In the genomic region with DNA sequence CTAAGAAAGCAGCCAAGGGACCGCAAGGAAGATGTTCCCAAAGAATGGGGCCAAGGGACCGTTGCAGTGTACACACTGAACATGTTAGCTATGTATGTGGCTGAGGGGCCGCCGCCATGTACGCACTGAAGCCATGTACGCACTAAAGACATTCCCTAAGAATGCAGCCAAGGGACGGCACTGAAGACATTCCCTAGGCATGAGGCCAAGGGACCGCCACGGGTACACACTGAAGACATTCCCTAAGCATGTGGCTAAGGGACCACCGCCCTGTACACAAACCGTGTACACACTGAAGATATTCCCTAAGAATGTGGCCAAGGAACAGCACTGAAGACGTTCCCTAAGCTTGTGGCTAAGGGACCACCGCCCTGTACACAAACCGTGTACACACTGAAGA, we compare ENCODE assay signal across 2 cellular contexts.
TF ChIP-seq lines count a peak whose summit lies in the region.

No MANE protein-coding gene starts in this region.

TF ChIP-seq in HepG2, 621 proteins besides CTCF, POLR2A, EP300 and RAD21:
- no peak for TF ChIP-seq RNF2 (conservative IDR thresholded peaks at IDR 0.05; ENCODE audit: low read depth)
- TF ChIP-seq, protein P1, sequence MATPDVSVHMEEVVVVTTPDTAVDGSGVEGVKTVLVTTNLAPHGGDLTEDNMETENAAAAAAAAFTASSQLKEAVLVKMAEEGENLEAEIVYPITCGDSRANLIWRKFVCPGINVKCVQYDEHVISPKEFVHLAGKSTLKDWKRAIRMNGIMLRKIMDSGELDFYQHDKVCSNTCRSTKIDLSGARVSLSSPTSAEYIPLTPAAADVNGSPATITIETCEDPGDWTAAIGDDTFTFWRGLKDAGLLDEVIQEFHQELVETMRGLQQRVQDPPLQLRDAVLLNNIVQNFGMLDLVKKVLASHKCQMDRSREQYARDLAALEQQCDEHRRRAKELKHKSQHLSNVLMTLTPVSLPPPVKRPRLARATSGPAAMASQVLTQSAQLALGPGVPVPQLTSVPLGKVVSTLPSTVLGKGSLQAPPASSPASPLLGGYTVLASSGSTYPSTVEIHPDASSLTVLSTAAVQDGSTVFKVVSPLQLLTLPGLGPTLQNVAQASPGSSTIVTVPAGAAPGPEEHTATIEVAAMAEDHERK (CRISPR knock-in tag; IDR thresholded peaks at IDR 0.05; ENCODE audit: low read depth): no peak
- no peak for TF ChIP-seq AGO1 (IDR thresholded peaks at IDR 0.05; ENCODE audit: low read depth, low read length, poor library complexity, severe bottlenecking)
- TF ChIP-seq, protein P2, sequence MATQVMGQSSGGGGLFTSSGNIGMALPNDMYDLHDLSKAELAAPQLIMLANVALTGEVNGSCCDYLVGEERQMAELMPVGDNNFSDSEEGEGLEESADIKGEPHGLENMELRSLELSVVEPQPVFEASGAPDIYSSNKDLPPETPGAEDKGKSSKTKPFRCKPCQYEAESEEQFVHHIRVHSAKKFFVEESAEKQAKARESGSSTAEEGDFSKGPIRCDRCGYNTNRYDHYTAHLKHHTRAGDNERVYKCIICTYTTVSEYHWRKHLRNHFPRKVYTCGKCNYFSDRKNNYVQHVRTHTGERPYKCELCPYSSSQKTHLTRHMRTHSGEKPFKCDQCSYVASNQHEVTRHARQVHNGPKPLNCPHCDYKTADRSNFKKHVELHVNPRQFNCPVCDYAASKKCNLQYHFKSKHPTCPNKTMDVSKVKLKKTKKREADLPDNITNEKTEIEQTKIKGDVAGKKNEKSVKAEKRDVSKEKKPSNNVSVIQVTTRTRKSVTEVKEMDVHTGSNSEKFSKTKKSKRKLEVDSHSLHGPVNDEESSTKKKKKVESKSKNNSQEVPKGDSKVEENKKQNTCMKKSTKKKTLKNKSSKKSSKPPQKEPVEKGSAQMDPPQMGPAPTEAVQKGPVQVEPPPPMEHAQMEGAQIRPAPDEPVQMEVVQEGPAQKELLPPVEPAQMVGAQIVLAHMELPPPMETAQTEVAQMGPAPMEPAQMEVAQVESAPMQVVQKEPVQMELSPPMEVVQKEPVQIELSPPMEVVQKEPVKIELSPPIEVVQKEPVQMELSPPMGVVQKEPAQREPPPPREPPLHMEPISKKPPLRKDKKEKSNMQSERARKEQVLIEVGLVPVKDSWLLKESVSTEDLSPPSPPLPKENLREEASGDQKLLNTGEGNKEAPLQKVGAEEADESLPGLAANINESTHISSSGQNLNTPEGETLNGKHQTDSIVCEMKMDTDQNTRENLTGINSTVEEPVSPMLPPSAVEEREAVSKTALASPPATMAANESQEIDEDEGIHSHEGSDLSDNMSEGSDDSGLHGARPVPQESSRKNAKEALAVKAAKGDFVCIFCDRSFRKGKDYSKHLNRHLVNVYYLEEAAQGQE (IDR thresholded peaks at IDR 0.05; ENCODE audit: borderline replicate concordance in 1 of 2, low read depth in 1 of 2, low read length in 2 of 2): no peak
- no peak for TF ChIP-seq MTF1 (CRISPR knock-in tag; IDR thresholded peaks at IDR 0.05)

TF ChIP-seq in K562, 482 proteins besides CTCF, POLR2A, EP300 and RAD21:
- TF ChIP-seq, protein P3, sequence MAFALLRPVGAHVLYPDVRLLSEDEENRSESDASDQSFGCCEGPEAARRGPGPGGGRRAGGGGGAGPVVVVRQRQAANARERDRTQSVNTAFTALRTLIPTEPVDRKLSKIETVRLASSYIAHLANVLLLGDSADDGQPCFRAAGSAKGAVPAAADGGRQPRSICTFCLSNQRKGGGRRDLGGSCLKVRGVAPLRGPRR (CRISPR knock-in tag; IDR thresholded peaks at IDR 0.05): no peak
- TF ChIP-seq HDAC3 (IDR thresholded peaks at IDR 0.05; ENCODE audit: borderline replicate concordance, partially characterized antibody) (no peak), MIER1 (IDR thresholded peaks at IDR 0.05; ENCODE audit: low read depth) (no peak), TAF15 (IDR thresholded peaks at IDR 0.05; ENCODE audit: low read depth, low read length) (no peak), LEF1 (IDR thresholded peaks at IDR 0.05) (no peak), ZNF408 (CRISPR knock-in tag; IDR thresholded peaks at IDR 0.05; ENCODE audit: low read depth) (no peak), PTBP1 (IDR thresholded peaks at IDR 0.05; ENCODE audit: low read depth, low read length) (no peak), PHB2 (IDR thresholded peaks at IDR 0.05; ENCODE audit: low read depth) (no peak), SIN3B (IDR thresholded peaks at IDR 0.05; ENCODE audit: low read depth) (no peak), TCF7 (IDR thresholded peaks at IDR 0.05; ENCODE audit: borderline replicate concordance) (no peak), NCOR1 (IDR thresholded peaks at IDR 0.05) (no peak)
- TF ChIP-seq, protein P4, sequence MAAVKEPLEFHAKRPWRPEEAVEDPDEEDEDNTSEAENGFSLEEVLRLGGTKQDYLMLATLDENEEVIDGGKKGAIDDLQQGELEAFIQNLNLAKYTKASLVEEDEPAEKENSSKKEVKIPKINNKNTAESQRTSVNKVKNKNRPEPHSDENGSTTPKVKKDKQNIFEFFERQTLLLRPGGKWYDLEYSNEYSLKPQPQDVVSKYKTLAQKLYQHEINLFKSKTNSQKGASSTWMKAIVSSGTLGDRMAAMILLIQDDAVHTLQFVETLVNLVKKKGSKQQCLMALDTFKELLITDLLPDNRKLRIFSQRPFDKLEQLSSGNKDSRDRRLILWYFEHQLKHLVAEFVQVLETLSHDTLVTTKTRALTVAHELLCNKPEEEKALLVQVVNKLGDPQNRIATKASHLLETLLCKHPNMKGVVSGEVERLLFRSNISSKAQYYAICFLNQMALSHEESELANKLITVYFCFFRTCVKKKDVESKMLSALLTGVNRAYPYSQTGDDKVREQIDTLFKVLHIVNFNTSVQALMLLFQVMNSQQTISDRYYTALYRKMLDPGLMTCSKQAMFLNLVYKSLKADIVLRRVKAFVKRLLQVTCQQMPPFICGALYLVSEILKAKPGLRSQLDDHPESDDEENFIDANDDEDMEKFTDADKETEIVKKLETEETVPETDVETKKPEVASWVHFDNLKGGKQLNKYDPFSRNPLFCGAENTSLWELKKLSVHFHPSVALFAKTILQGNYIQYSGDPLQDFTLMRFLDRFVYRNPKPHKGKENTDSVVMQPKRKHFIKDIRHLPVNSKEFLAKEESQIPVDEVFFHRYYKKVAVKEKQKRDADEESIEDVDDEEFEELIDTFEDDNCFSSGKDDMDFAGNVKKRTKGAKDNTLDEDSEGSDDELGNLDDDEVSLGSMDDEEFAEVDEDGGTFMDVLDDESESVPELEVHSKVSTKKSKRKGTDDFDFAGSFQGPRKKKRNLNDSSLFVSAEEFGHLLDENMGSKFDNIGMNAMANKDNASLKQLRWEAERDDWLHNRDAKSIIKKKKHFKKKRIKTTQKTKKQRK (IDR thresholded peaks at IDR 0.05; ENCODE audit: borderline replicate concordance, low read depth, low read length): no peak
- TF ChIP-seq, protein P5, sequence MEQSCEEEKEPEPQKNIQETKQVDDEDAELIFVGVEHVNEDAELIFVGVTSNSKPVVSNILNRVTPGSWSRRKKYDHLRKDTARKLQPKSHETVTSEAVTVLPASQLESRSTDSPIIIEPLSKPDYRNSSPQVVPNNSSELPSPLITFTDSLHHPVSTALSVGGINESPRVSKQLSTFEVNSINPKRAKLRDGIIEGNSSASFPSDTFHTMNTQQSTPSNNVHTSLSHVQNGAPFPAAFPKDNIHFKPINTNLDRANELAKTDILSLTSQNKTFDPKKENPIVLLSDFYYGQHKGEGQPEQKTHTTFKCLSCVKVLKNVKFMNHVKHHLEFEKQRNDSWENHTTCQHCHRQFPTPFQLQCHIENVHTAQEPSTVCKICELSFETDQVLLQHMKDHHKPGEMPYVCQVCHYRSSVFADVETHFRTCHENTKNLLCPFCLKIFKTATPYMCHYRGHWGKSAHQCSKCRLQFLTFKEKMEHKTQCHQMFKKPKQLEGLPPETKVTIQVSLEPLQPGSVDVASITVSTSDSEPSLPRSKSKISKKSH (CRISPR knock-in tag; IDR thresholded peaks at IDR 0.05): no peak
- TF ChIP-seq, protein P6, sequence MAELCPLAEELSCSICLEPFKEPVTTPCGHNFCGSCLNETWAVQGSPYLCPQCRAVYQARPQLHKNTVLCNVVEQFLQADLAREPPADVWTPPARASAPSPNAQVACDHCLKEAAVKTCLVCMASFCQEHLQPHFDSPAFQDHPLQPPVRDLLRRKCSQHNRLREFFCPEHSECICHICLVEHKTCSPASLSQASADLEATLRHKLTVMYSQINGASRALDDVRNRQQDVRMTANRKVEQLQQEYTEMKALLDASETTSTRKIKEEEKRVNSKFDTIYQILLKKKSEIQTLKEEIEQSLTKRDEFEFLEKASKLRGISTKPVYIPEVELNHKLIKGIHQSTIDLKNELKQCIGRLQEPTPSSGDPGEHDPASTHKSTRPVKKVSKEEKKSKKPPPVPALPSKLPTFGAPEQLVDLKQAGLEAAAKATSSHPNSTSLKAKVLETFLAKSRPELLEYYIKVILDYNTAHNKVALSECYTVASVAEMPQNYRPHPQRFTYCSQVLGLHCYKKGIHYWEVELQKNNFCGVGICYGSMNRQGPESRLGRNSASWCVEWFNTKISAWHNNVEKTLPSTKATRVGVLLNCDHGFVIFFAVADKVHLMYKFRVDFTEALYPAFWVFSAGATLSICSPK (IDR thresholded peaks at IDR 0.05; ENCODE audit: borderline replicate concordance): no peak
